ENCODE assay signal across 1 cellular context in genomic region chr11:61509058-61510029, GRCh38.
A peak's percentile ranks its signal among the peaks of the same experiment; 100 is the strongest.
TF ChIP-seq lines count a peak whose summit lies in the region.

No MANE protein-coding gene starts in this region.

TF ChIP-seq in HepG2, 621 proteins besides CTCF, POLR2A, EP300 and RAD21 (continued from another document):
- TF ChIP-seq, protein P1, sequence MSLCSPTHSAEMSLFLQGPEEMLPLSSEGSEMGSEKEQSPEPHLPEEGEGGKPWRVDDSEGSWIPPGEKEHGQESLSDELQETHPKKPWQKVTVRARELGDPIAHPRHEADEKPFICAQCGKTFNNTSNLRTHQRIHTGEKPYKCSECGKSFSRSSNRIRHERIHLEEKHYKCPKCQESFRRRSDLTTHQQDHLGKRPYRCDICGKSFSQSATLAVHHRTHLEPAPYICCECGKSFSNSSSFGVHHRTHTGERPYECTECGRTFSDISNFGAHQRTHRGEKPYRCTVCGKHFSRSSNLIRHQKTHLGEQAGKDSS (CRISPR knock-in tag; IDR thresholded peaks at IDR 0.05; ENCODE audit: borderline replicate concordance, low read depth), result peak; percentile 29; the same call in 1 of the 2 replicates
- peak; percentile 71; the same call in 1 of the 2 replicates for TF ChIP-seq MYC (CRISPR knock-in tag; IDR thresholded peaks at IDR 0.05; ENCODE audit: borderline replicate concordance)
- peak; percentile 45; the same call in 1 of the 2 replicates for TF ChIP-seq NKX3-1 (CRISPR knock-in tag; IDR thresholded peaks at IDR 0.05)
- no peak for TF ChIP-seq ZEB1 (IDR thresholded peaks at IDR 0.05; ENCODE audit: insufficient replicate concordance, low read depth)
- peak; percentile 88; the same call in 1 of the 2 replicates for TF ChIP-seq SMAD9 (CRISPR knock-in tag; IDR thresholded peaks at IDR 0.05)
- TF ChIP-seq NCOA2 (CRISPR knock-in tag; IDR thresholded peaks at IDR 0.05), result peak; percentile 33; the same call in 1 of the 2 replicates
- no peak for TF ChIP-seq ZC3H4 (CRISPR knock-in tag; IDR thresholded peaks at IDR 0.05; ENCODE audit: borderline replicate concordance)
- TF ChIP-seq ZNF280B (CRISPR knock-in tag; IDR thresholded peaks at IDR 0.05; ENCODE audit: borderline replicate concordance), result peak; percentile 70; the same call in 1 of the 2 replicates
- TF ChIP-seq WIZ (CRISPR knock-in tag; IDR thresholded peaks at IDR 0.05), result 0 out of 2 replicates have a peak, but pooled peaks have one; percentile 61
- TF ChIP-seq NFE2L1 (CRISPR knock-in tag; IDR thresholded peaks at IDR 0.05; ENCODE audit: borderline replicate concordance), result peak; percentile 78; the same call in 1 of the 2 replicates
- TF ChIP-seq ELK4 (CRISPR knock-in tag; IDR thresholded peaks at IDR 0.05; ENCODE audit: borderline replicate concordance), result peak; percentile 25; the same call in 1 of the 2 replicates
- 0 out of 2 replicates have a peak, but pooled peaks have one; percentile 20 for TF ChIP-seq ZNF576 (CRISPR knock-in tag; IDR thresholded peaks at IDR 0.05)
- 0 out of 2 replicates have a peak, but pooled peaks have one; percentile 25 for TF ChIP-seq ZBTB7B (CRISPR knock-in tag; IDR thresholded peaks at IDR 0.05)
- TF ChIP-seq, protein P2, sequence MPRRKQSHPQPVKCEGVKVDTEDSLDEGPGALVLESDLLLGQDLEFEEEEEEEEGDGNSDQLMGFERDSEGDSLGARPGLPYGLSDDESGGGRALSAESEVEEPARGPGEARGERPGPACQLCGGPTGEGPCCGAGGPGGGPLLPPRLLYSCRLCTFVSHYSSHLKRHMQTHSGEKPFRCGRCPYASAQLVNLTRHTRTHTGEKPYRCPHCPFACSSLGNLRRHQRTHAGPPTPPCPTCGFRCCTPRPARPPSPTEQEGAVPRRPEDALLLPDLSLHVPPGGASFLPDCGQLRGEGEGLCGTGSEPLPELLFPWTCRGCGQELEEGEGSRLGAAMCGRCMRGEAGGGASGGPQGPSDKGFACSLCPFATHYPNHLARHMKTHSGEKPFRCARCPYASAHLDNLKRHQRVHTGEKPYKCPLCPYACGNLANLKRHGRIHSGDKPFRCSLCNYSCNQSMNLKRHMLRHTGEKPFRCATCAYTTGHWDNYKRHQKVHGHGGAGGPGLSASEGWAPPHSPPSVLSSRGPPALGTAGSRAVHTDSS (CRISPR knock-in tag; conservative IDR thresholded peaks at IDR 0.05), result no peak
- TF ChIP-seq, protein P3, sequence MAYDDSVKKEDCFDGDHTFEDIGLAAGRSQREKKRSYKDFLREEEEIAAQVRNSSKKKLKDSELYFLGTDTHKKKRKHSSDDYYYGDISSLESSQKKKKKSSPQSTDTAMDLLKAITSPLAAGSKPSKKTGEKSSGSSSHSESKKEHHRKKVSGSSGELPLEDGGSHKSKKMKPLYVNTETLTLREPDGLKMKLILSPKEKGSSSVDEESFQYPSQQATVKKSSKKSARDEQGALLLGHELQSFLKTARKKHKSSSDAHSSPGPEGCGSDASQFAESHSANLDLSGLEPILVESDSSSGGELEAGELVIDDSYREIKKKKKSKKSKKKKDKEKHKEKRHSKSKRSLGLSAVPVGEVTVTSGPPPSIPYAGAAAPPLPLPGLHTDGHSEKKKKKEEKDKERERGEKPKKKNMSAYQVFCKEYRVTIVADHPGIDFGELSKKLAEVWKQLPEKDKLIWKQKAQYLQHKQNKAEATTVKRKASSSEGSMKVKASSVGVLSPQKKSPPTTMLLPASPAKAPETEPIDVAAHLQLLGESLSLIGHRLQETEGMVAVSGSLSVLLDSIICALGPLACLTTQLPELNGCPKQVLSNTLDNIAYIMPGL (CRISPR knock-in tag; IDR thresholded peaks at IDR 0.05; ENCODE audit: borderline replicate concordance in 1 of 2, low read depth in 1 of 2), result peak; percentile 46 to 53; a peak in 1 of 4 replicates
- no peak for TF ChIP-seq HBP1 (CRISPR knock-in tag; IDR thresholded peaks at IDR 0.05; ENCODE audit: low read depth)
- TF ChIP-seq SAFB2 (CRISPR knock-in tag; IDR thresholded peaks at IDR 0.05; ENCODE audit: borderline replicate concordance, low read depth), result 0 out of 2 replicates have a peak, but pooled peaks have one; percentile 46
- peak; percentile 67; the same call in 1 of the 2 replicates for TF ChIP-seq ZNF605 (CRISPR knock-in tag; IDR thresholded peaks at IDR 0.05)
- TF ChIP-seq ZFYVE20 (CRISPR knock-in tag; IDR thresholded peaks at IDR 0.05; ENCODE audit: borderline replicate concordance, low read depth), result no peak; the same call in 1 of the 2 replicates
- TF ChIP-seq, protein P4, sequence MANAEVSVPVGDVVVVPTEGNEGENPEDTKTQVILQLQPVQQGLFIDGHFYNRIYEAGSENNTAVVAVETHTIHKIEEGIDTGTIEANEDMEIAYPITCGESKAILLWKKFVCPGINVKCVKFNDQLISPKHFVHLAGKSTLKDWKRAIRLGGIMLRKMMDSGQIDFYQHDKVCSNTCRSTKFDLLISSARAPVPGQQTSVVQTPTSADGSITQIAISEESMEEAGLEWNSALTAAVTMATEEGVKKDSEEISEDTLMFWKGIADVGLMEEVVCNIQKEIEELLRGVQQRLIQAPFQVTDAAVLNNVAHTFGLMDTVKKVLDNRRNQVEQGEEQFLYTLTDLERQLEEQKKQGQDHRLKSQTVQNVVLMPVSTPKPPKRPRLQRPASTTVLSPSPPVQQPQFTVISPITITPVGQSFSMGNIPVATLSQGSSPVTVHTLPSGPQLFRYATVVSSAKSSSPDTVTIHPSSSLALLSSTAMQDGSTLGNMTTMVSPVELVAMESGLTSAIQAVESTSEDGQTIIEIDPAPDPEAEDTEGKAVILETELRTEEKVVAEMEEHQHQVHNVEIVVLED (CRISPR knock-in tag; IDR thresholded peaks at IDR 0.05; ENCODE audit: borderline replicate concordance), result peak; percentile 25; the same call in 1 of the 2 replicates
- peak; percentile 45; the same call in 1 of the 2 replicates for TF ChIP-seq PRDM15 (CRISPR knock-in tag; IDR thresholded peaks at IDR 0.05)
- peak; percentile 29; the same call in 1 of the 2 replicates for TF ChIP-seq HDAC1 (CRISPR knock-in tag; IDR thresholded peaks at IDR 0.05)
- peak; percentile 75 for TF ChIP-seq SALL1 (CRISPR knock-in tag; IDR thresholded peaks at IDR 0.05)
- TF ChIP-seq ZNF552 (CRISPR knock-in tag; IDR thresholded peaks at IDR 0.05; ENCODE audit: borderline replicate concordance), result 0 out of 2 replicates have a peak, but pooled peaks have one; percentile 42
- TF ChIP-seq MZF1 (CRISPR knock-in tag; IDR thresholded peaks at IDR 0.05; ENCODE audit: borderline replicate concordance), result no peak
- TF ChIP-seq PPARG (CRISPR knock-in tag; conservative IDR thresholded peaks at IDR 0.05), result 0 out of 2 replicates have a peak, but pooled peaks have one; percentile 12
- peak; percentile 47 for TF ChIP-seq MED8 (CRISPR knock-in tag; IDR thresholded peaks at IDR 0.05; ENCODE audit: insufficient replicate concordance)
- TF ChIP-seq ELF3 (CRISPR knock-in tag; IDR thresholded peaks at IDR 0.05), result peak; percentile 39; the same call in 1 of the 2 replicates
- TF ChIP-seq U2AF2 (IDR thresholded peaks at IDR 0.05; ENCODE audit: low read depth, low read length), result no peak
- no peak for TF ChIP-seq BRCA1 (CRISPR knock-in tag; IDR thresholded peaks at IDR 0.05)
- TF ChIP-seq SOX5 (CRISPR knock-in tag; IDR thresholded peaks at IDR 0.05; ENCODE audit: borderline replicate concordance), result no peak; the same call in 1 of the 2 replicates
- peak; percentile 36; the same call in 1 of the 2 replicates for TF ChIP-seq ZNF616 (CRISPR knock-in tag; IDR thresholded peaks at IDR 0.05; ENCODE audit: low read depth)
- TF ChIP-seq ZNF761 (CRISPR knock-in tag; conservative IDR thresholded peaks at IDR 0.05), result 0 out of 2 replicates have a peak, but pooled peaks have one; percentile 24
- TF ChIP-seq ZNF136 (CRISPR knock-in tag; IDR thresholded peaks at IDR 0.05; ENCODE audit: low read depth), result peak; percentile 41; the same call in 1 of the 2 replicates
- 0 out of 2 replicates have a peak, but pooled peaks have one; percentile 29 for TF ChIP-seq ZNF746 (CRISPR knock-in tag; IDR thresholded peaks at IDR 0.05)
- peak; percentile 49; the same call in 1 of the 2 replicates for TF ChIP-seq NFKB2 (CRISPR knock-in tag; IDR thresholded peaks at IDR 0.05; ENCODE audit: borderline replicate concordance)
- 0 out of 2 replicates have a peak, but pooled peaks have one; percentile 49 for TF ChIP-seq CBX5 (CRISPR knock-in tag; IDR thresholded peaks at IDR 0.05; ENCODE audit: borderline replicate concordance)
- TF ChIP-seq CREB3 (CRISPR knock-in tag; IDR thresholded peaks at IDR 0.05), result peak; percentile 66; the same call in 1 of the 2 replicates
- TF ChIP-seq ZNF839 (CRISPR knock-in tag; IDR thresholded peaks at IDR 0.05; ENCODE audit: borderline replicate concordance), result 0 out of 2 replicates have a peak, but pooled peaks have one; percentile 35
- TF ChIP-seq HNRNPK (IDR thresholded peaks at IDR 0.05; ENCODE audit: low read depth, low read length, poor library complexity, severe bottlenecking), result peak; percentile 54
- no peak for TF ChIP-seq MAZ (IDR thresholded peaks at IDR 0.05; ENCODE audit: borderline replicate concordance, low read depth, low read length)
- peak; percentile 48; the same call in 1 of the 2 replicates for TF ChIP-seq MAZ (CRISPR knock-in tag; IDR thresholded peaks at IDR 0.05; ENCODE audit: low read depth)
- peak; percentile 86; the same call in 1 of the 2 replicates for TF ChIP-seq ZNF547 (CRISPR knock-in tag; IDR thresholded peaks at IDR 0.05)
- TF ChIP-seq ZNF556 (CRISPR knock-in tag; IDR thresholded peaks at IDR 0.05; ENCODE audit: borderline replicate concordance), result 0 out of 2 replicates have a peak, but pooled peaks have one; percentile 40
- peak; percentile 45; the same call in 1 of the 2 replicates for TF ChIP-seq ZNF274 (CRISPR knock-in tag; IDR thresholded peaks at IDR 0.05)
